ENCODE assay signal across 20 cellular contexts in the genomic region with DNA sequence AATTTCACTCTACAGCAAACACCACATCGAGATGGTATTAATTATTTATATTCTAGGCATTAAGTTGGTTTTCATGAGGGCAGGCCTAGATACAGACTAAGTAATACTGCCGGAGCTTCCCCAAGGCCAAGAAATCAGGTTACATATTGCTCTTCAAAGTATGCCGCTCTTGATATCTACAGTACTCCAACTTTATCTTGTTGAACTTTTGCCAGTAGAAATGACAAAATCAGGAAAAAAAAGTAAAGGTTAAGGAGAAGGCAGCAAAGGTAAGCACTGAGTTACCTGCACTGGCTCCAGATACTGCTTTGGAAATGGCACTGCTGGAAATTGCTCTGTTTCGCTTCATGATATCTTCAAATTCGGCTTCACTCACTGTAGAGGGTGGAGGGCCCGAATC.
"Had no signal": no experiment of that assay in that cellular context is flagged by ENCODE, and none has a peak within 500 bp of the region (broad histone marks: within the 10 kb centered on the region; RNA-seq: fewer than 3 reads in every experiment).

No MANE protein-coding gene starts in this region.

- H3K27ac Mint-ChIP-seq: activated T-helper 2 cell treated with anti-CD3 and anti-CD28 coated beads, Interferon-gamma antibody, Interleukin-2, Interleukin-4, amounts not matched to agents 10 μg/mL and 5 μg/mL and 100 μg/mL, durations not matched to agents 14 hours and 24 hours and 36 hours had no signal

- H3K9me3 ChIP-seq: breast epithelium, colonic mucosa, esophagus muscularis mucosa, gastrocnemius medialis, left ventricle myocardium inferior, prostate gland, thyroid gland, upper lobe of right lung had no signal

- H3K27me3 Mint-ChIP-seq: activated CD4-positive, alpha-beta T cell treated with anti-CD3 and anti-CD28 coated beads, Interleukin-2, amount 10 ng/mL, durations not matched to agents 7 days and 5 days; naive thymus-derived CD4-positive, alpha-beta T cell had no signal

- H3K27me3 ChIP-seq: breast epithelium, colonic mucosa, dorsolateral prefrontal cortex, esophagus muscularis mucosa, gastrocnemius medialis, thyroid gland, upper lobe of right lung had no signal

- H3K4me1 ChIP-seq: breast epithelium, colonic mucosa, prostate gland, thyroid gland, upper lobe of right lung had no signal

- ATAC-seq: gastrocnemius medialis; naive thymus-derived CD4-positive, alpha-beta T cell; upper lobe of right lung had no signal

- H3K9me3 Mint-ChIP-seq: activated CD4-positive, alpha-beta T cell treated with anti-CD3 and anti-CD28 coated beads, Interleukin-2, amount 10 ng/mL, durations not matched to agents 7 days and 5 days; activated T-helper 2 cell treated with anti-CD3 and anti-CD28 coated beads, Interferon-gamma antibody, Interleukin-2, Interleukin-4, amounts not matched to agents 10 μg/mL and 5 μg/mL and 100 μg/mL, durations not matched to agents 14 hours and 24 hours and 36 hours; naive thymus-derived CD4-positive, alpha-beta T cell had no signal

- DNase-seq: activated CD4-positive, alpha-beta T cell treated with anti-CD3 and anti-CD28 coated beads, Interleukin-2, amount 10 ng/mL, durations not matched to agents 7 days and 5 days; activated CD4-positive, CD25-positive, alpha-beta regulatory T cell treated with anti-CD3 and anti-CD28 coated beads, Interleukin-2, amount 50 U/mL, for 72 hours; activated naive CD4-positive, alpha-beta T cell treated with Interleukin-2 at 50 U/mL for 16 hours; colonic mucosa; dorsolateral prefrontal cortex; gastrocnemius medialis; hypothalamus; left ventricle myocardium inferior; naive thymus-derived CD4-positive, alpha-beta T cell; stimulated activated CD4-positive, alpha-beta T cell treated with anti-CD3 and anti-CD28 coated beads, Interleukin-2, amount 100 ng/mL, for 48 hours; stimulated activated CD8-positive, alpha-beta memory T cell treated with anti-CD3 and anti-CD28 coated beads, Interleukin-4, amount 100 ng/mL, for 48 hours; stimulated activated naive CD4-positive, alpha-beta T cell treated with Interleukin-2 at 50 U/mL for 16 hours; substantia nigra; thyroid gland; upper lobe of right lung; WERI-Rb-1 had no signal

- H3K27ac ChIP-seq: breast epithelium, colonic mucosa, dorsolateral prefrontal cortex, esophagus muscularis mucosa, gastrocnemius medialis, left ventricle myocardium inferior, prostate gland, thyroid gland, upper lobe of right lung, WERI-Rb-1 had no signal

- H3K4me3 Mint-ChIP-seq: activated CD4-positive, alpha-beta T cell treated with anti-CD3 and anti-CD28 coated beads, Interleukin-2, amount 10 ng/mL, durations not matched to agents 7 days and 5 days had no signal

- H3K4me3 ChIP-seq: breast epithelium, colonic mucosa, dorsolateral prefrontal cortex, esophagus muscularis mucosa, gastrocnemius medialis, left ventricle myocardium inferior, prostate gland, thyroid gland, upper lobe of right lung had no signal
